ENCODE assay signal across 27 cellular contexts in the genomic region with DNA sequence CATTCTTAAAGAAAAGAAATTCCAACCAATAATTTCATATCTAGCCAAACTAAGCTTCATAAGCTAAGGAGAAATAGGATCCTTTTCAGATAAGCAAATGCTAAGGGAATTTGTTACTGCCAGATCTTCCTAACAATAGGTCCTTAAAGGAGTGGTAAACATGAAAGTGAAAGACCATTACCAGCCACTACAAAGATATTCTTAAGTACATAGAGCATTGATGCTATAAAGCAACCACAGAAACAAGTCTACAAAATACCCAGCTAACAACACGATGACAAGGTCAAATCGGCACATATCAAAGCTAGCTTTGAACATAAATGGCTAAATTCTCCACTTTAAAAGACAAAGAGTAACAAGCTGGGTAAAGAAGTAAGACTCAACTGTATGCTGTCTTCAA.
"Had no signal": no experiment of that assay in that cellular context is flagged by ENCODE, and none has a peak within 500 bp of the region (broad histone marks: within the 10 kb centered on the region; RNA-seq: fewer than 3 reads in every experiment).

No MANE protein-coding gene starts in this region.

- H3K27ac ChIP-seq: stomach, suprapubic skin, testis, thoracic aorta, thyroid gland, tibial artery, tibial nerve, transverse colon, upper lobe of left lung, upper lobe of right lung, uterus, vagina had no signal

- FAIRE-seq: urothelium cell line had no signal

- DNase-seq: stimulated activated CD4-positive, alpha-beta T cell treated with anti-CD3 and anti-CD28 coated beads, Interleukin-2, amount 100 ng/mL, for 48 hours; stimulated activated CD4-positive, alpha-beta T cell treated with anti-CD3 and anti-CD28 coated beads, Interleukin-4, amount 100 ng/mL, for 1 hour; stimulated activated CD4-positive, alpha-beta T cell treated with anti-CD3 and anti-CD28 coated beads, Interleukin-4, amount 100 ng/mL, for 24 hours; stimulated activated CD4-positive, alpha-beta T cell treated with anti-CD3 and anti-CD28 coated beads, Interleukin-4, amount 100 ng/mL, for 4 hours; stimulated activated CD8-positive, alpha-beta memory T cell treated with anti-CD3 and anti-CD28 coated beads, Interleukin-4, amount 100 ng/mL, for 48 hours; stimulated activated naive B cell treated with anti-CD40 and anti-IgM and Interleukin-4, amounts not matched to agents 10 μg/mL and 1 μg/mL and 100 μg/mL, for 72 hours; stimulated activated naive CD4-positive, alpha-beta T cell; stimulated activated naive CD4-positive, alpha-beta T cell treated with Interleukin-2 at 50 U/mL for 16 hours; stimulated activated naive CD8-positive, alpha-beta T cell treated with anti-CD3 and anti-CD28 coated beads, Interleukin-15, amount 100 ng/mL, for 72 hours; stimulated activated naive CD8-positive, alpha-beta T cell treated with anti-CD3 and anti-CD28 coated beads, Interleukin-15, Interleukin-2, amounts not matched to agents 100 U/mL and 50 U/mL, for 24 hours; stomach; substantia nigra; testis; thyroid gland; tibial artery; transverse colon; trophoblast cell; upper lobe of left lung; upper lobe of right lung; uterus had no signal

- H3K4me1 ChIP-seq: stomach, suprapubic skin, testis, thyroid gland, tibial artery, tibial nerve, transverse colon, upper lobe of left lung, upper lobe of right lung, uterus, vagina had no signal

- ATAC-seq: stimulated activated effector memory CD8-positive, alpha-beta T cell treated with anti-CD3 and anti-CD28 coated beads, Interleukin-12 subunit alpha, Interleukin-12 subunit beta, amount 100 ng/mL, for 72 hours; stimulated activated memory B cell treated with anti-CD40 and anti-IgM and Interleukin-4, amounts not matched to agents 10 μg/mL and 1 μg/mL and 100 μg/mL, for 72 hours; stimulated activated naive B cell treated with anti-CD40 and anti-IgM and Interleukin-4, amounts not matched to agents 10 μg/mL and 1 μg/mL and 100 μg/mL, for 72 hours; stimulated activated naive CD8-positive, alpha-beta T cell treated with anti-CD3 and anti-CD28 coated beads, Interleukin-15, amount 100 ng/mL, for 72 hours; stimulated activated naive CD8-positive, alpha-beta T cell treated with anti-CD3 and anti-CD28 coated beads, Interleukin-15, Interleukin-2, amounts not matched to agents 100 U/mL and 50 U/mL, for 24 hours; upper lobe of right lung had no signal

- H3K27me3 ChIP-seq: stomach, suprapubic skin, testis, thyroid gland, tibial artery, tibial nerve, transverse colon, upper lobe of left lung, upper lobe of right lung, uterus, vagina had no signal

- H3K9me3 ChIP-seq: suprapubic skin, testis, thoracic aorta, thyroid gland, transverse colon, upper lobe of right lung, uterus, vagina had no signal

- H3K4me3 ChIP-seq: stomach, suprapubic skin, testis, thoracic aorta, thyroid gland, tibial artery, tibial nerve, transverse colon, upper lobe of left lung, upper lobe of right lung, uterus, vagina had no signal

- H3K36me3 ChIP-seq: stomach, suprapubic skin, thoracic aorta, thyroid gland, tibial artery, tibial nerve, transverse colon, upper lobe of left lung, upper lobe of right lung, uterus, vagina had no signal
